In genomic region chr16:54430491-54431030, GRCh38 we compare ENCODE assay signal across 13 cellular contexts.
A peak's percentile ranks its signal among the peaks of the same experiment; 100 is the strongest.
DNase-seq lines count a peak whose midpoint lies in the region; ATAC-seq, FAIRE-seq and TF ChIP-seq lines count a peak whose summit lies in the region.
"Had no signal": no experiment of that assay in that cellular context is flagged by ENCODE, and none has a peak within 500 bp of the region (broad histone marks: within the 10 kb centered on the region; RNA-seq: fewer than 3 reads in every experiment).

No MANE protein-coding gene starts in this region.

- H3K36me3 ChIP-seq in osteoblast (ENCODE audit: insufficient read depth, low read length) (no peaks in the 10 kb centered on the region), BE2C (no peaks in the 10 kb centered on the region)

- H3K9me3 ChIP-seq in osteoblast (ENCODE audit: low read depth, low read length): no peaks in the 10 kb centered on the region
- H3K9me3 ChIP-seq in BE2C: no peaks in the 10 kb centered on the region

- H3K9me3 Mint-ChIP-seq in activated CD8-positive, alpha-beta T cell treated with anti-CD3 and anti-CD28 coated beads, Interleukin-2, amount 10 ng/mL, durations not matched to agents 7 days and 5 days (ENCODE audit: insufficient read depth): peaks cover 9% of the 10 kb centered on the region
- H3K9me3 Mint-ChIP-seq: dendritic cell treated with granulocyte-macrophage colony-stimulating factor and Interleukin-4, amounts not matched to agents 40 ng/mL and 50 ng/mL, for 4 days had no signal

- H3K4me2 ChIP-seq in osteoblast (ENCODE audit: insufficient read depth, low read length): peak overlapping the region; percentile 74

- POLR2A ChIA-PET in activated CD8-positive, alpha-beta T cell treated with anti-CD3 and anti-CD28 coated beads, Interleukin-2, amount 10 ng/mL, durations not matched to agents 7 days and 5 days (lab: Charles Lee): no interaction called here

- peak; percentile 9 for DNase-seq in MV-4-11 (lab: John Stamatoyannopoulos, UW)
- DNase-seq in ecto neural progenitor cell (ENCODE audit: low spot score): peak; percentile 75
- no peak for DNase-seq in osteoblast (ENCODE audit: insufficient read length, low spot score, missing footprints)
- DNase-seq in GM12892 (ENCODE audit: insufficient read length): no peak
- no peak for DNase-seq in NK-92 (lab: John Stamatoyannopoulos, UW; ENCODE audit: unreplicated experiment)
- DNase-seq in BE2C: no peak
- DNase-seq in activated CD8-positive, alpha-beta T cell treated with anti-CD3 and anti-CD28 coated beads, Interleukin-2, amount 10 ng/mL, durations not matched to agents 7 days and 5 days: no peak
- DNase-seq: COR-L47, NCI-H2227 treated with DMSO at 0.1 percent for 48 hours, SHP77 treated with DMSO at 0.1 percent for 48 hours had no signal

- no peak overlapping the region for H3K27ac Mint-ChIP-seq in activated CD8-positive, alpha-beta T cell treated with anti-CD3 and anti-CD28 coated beads, Interleukin-2, amount 10 ng/mL, durations not matched to agents 7 days and 5 days
- H3K27ac Mint-ChIP-seq: dendritic cell treated with granulocyte-macrophage colony-stimulating factor and Interleukin-4, amounts not matched to agents 40 ng/mL and 50 ng/mL, for 4 days had no signal

- CTCF ChIA-PET in activated CD8-positive, alpha-beta T cell treated with anti-CD3 and anti-CD28 coated beads, Interleukin-2, amount 10 ng/mL, durations not matched to agents 7 days and 5 days (lab: Charles Lee): no interaction called here

- no peaks in the 10 kb centered on the region for H3K79me2 ChIP-seq in osteoblast (ENCODE audit: insufficient read depth, low read length)

- H3K4me1 ChIP-seq in osteoblast (ENCODE audit: insufficient read depth, low read length) (peaks cover 24% of the 10 kb centered on the region), BE2C (no peaks in the 10 kb centered on the region)

- H3K27me3 Mint-ChIP-seq in activated CD8-positive, alpha-beta T cell treated with anti-CD3 and anti-CD28 coated beads, Interleukin-2, amount 10 ng/mL, durations not matched to agents 7 days and 5 days (ENCODE audit: low read depth): peaks cover 16% of the 10 kb centered on the region

- no peaks in the 10 kb centered on the region for H3K27me3 ChIP-seq in osteoblast (ENCODE audit: insufficient read depth, low read length)
- peaks cover 16% of the 10 kb centered on the region for H3K27me3 ChIP-seq in BE2C

- H3K4me3 ChIP-seq in osteoblast (ENCODE audit: insufficient read depth, low read length) (no peak overlapping the region), BE2C (ENCODE audit: low read depth, low read length) (no peak overlapping the region)

- H3K4me3 Mint-ChIP-seq in activated CD8-positive, alpha-beta T cell treated with anti-CD3 and anti-CD28 coated beads, Interleukin-2, amount 10 ng/mL, durations not matched to agents 7 days and 5 days: no peak overlapping the region
- H3K4me3 Mint-ChIP-seq: dendritic cell treated with granulocyte-macrophage colony-stimulating factor and Interleukin-4, amounts not matched to agents 40 ng/mL and 50 ng/mL, for 4 days had no signal

- H4K20me1 ChIP-seq in osteoblast (ENCODE audit: insufficient read depth, low read length): no peaks in the 10 kb centered on the region

- no peak for FAIRE-seq in GM12892 (lab: Jason Lieb, UNC)

- no peak for ATAC-seq in activated CD8-positive, alpha-beta T cell treated with anti-CD3 and anti-CD28 coated beads, Interleukin-2, amount 10 ng/mL, durations not matched to agents 7 days and 5 days
- ATAC-seq: activated CD4-positive, CD25-positive, alpha-beta regulatory T cell treated with anti-CD3 and anti-CD28 coated beads, Interleukin-2, amount 50 U/mL, for 24 hours had no signal

- peak overlapping the region; percentile 65 for H2AFZ ChIP-seq in osteoblast (ENCODE audit: low read length)

- H3K27ac ChIP-seq in C4-2B (peak overlapping the region; percentile 72), osteoblast (ENCODE audit: low read depth, low read length) (peak overlapping the region; percentile 88)

- TF ChIP-seq CTCF in C4-2B (conservative IDR thresholded peaks at IDR 0.05) (no peak), osteoblast (IDR thresholded peaks at IDR 0.05; ENCODE audit: extremely low read depth, low read depth, low read length) (no peak), BE2C (IDR thresholded peaks at IDR 0.05; ENCODE audit: low read depth, low read length) (no peak)

- H3K36me3 Mint-ChIP-seq in activated CD8-positive, alpha-beta T cell treated with anti-CD3 and anti-CD28 coated beads, Interleukin-2, amount 10 ng/mL, durations not matched to agents 7 days and 5 days (ENCODE audit: low read depth): no peaks in the 10 kb centered on the region

- H3K4me1 Mint-ChIP-seq in activated CD8-positive, alpha-beta T cell treated with anti-CD3 and anti-CD28 coated beads, Interleukin-2, amount 10 ng/mL, durations not matched to agents 7 days and 5 days (ENCODE audit: low read depth): no peaks in the 10 kb centered on the region

- no peak for TF ChIP-seq POLR2A in GM12892 (IDR thresholded peaks at IDR 0.05; ENCODE audit: low read depth, low read length)

Comparison
In these comparisons a context has a peak if more than half of its experiments do, and no peak if none do; other contexts are left out.
1. DNase-seq: peak in MV-4-11 (single experiment) and ecto neural progenitor cell (single experiment); none in osteoblast (single experiment), GM12892 (single experiment), NK-92 (single experiment), BE2C (single experiment) and activated CD8-positive, alpha-beta T cell treated with anti-CD3 and anti-CD28 coated beads, Interleukin-2, amount 10 ng/mL, durations not matched to agents 7 days and 5 days (single experiment).